In genomic region chr17:42131971-42132370, GRCh38 we compare ENCODE assay signal across 10 cellular contexts. TPM values are rescaled to one million over a fixed set of nuclear protein-coding genes. Genes with fewer than 3 reads are reported as not detected.
DNase-seq lines count a peak whose midpoint lies in the region; TF ChIP-seq lines count a peak whose summit lies in the region.
"Had no signal": no experiment of that assay in that cellular context is flagged by ENCODE, and none has a peak within 500 bp of the region (broad histone marks: within the 10 kb centered on the region; RNA-seq: fewer than 3 reads in every experiment).

No MANE protein-coding gene starts in this region.

- no peak for TF ChIP-seq POLR2A in uterus (IDR thresholded peaks at IDR 0.05)

- intact Hi-C loops in cardiac septum (cut with DNase I): no loop called here
- intact Hi-C loops in uterus (cut with DNase I; ENCODE audit: low total_unique reads): no loop called here
- intact Hi-C loops in head of caudate nucleus (cut with DNase I): no loop called here

- H3K4me3 ChIP-seq in right atrium auricular region: no peak overlapping the region
- no peak overlapping the region for H3K4me3 ChIP-seq in uterus

- H3K4me1 ChIP-seq in right atrium auricular region (peaks cover 3 to 88% of the 10 kb centered on the region in 2 donors), uterus (no peaks in the 10 kb centered on the region)

- TF ChIP-seq CTCF in right atrium auricular region (IDR thresholded peaks at IDR 0.05) (no peak), uterus (IDR thresholded peaks at IDR 0.05) (no peak)

- H3K36me3 ChIP-seq in right atrium auricular region (peaks cover 34% of the 10 kb centered on the region), uterus (no peaks in the 10 kb centered on the region)

- H3K27ac ChIP-seq in right atrium auricular region (peak overlapping the region; percentile 70 to 76), uterus (peak overlapping the region; percentile 49 to 69)

- H3K9me3 ChIP-seq in right atrium auricular region (no peaks in the 10 kb centered on the region), uterus (no peaks in the 10 kb centered on the region)

- DNase-seq in right atrium auricular region (ENCODE audit: low spot score) (no peak), cardiac septum (ENCODE audit: low spot score) (no peak), astrocyte of the hippocampus (ENCODE audit: low read depth, low spot score) (peak; percentile 56), medulla oblongata (ENCODE audit: extremely low spot score) (peak; percentile 42), uterus (no peak), head of caudate nucleus (no peak), DMS153 treated with DMSO at 0.1 percent for 48 hours (lab: John Stamatoyannopoulos, UW; ENCODE audit: unreplicated experiment) (no peak)
- DNase-seq in stimulated activated naive CD4-positive, alpha-beta T cell (lab: John Stamatoyannopoulos, UW): no peak
- DNase-seq: activated CD4-positive, CD25-positive, alpha-beta regulatory T cell treated with anti-CD3 and anti-CD28 coated beads, Interleukin-2, amount 50 U/mL, for 72 hours; hypothalamus had no signal

- H3K27me3 ChIP-seq in right atrium auricular region (no peaks in the 10 kb centered on the region), uterus (no peaks in the 10 kb centered on the region)

RNA-seq across cellular contexts. Expression of gene HSPB9, which starts 9.4 kb away (rescaled TPM):
- total RNA-seq in right atrium auricular region: not detected
- not detected for total RNA-seq in cardiac septum
- under 1 TPM in 1 of 4 donors, not detected in 3; 0.28 TPM for total RNA-seq in uterus

RNA-seq across cellular contexts. Expression of gene KAT2A, which starts 10.8 kb away (rescaled TPM):
- total RNA-seq in right atrium auricular region (10 to 100 TPM; 11.3 to 11.4 TPM), cardiac septum (17.3 TPM), uterus (10 to 100 TPM; 20.9 to 80.9 (median 39.2) TPM)

RNA-seq across cellular contexts. Expression of gene DHX58, which starts 19.5 kb away (rescaled TPM):
- total RNA-seq in right atrium auricular region (1 to 10 TPM; 3.5 to 4.3 TPM), cardiac septum (4.5 TPM), uterus (10 to 100 TPM; 12.9 to 21.3 (median 16.2) TPM)

RNA-seq across cellular contexts. Expression of gene RAB5C, which starts 22.8 kb away (rescaled TPM):
- total RNA-seq in right atrium auricular region (10 to 100 TPM; 39.9 to 92.6 TPM), cardiac septum (43.9 TPM), uterus (100 to 1,000 TPM in 1 of 4 donors, 10 to 100 TPM in 3; 51.7 to 105 (median 68.0) TPM)

RNA-seq across cellular contexts. Expression of gene ZNF385C, which starts 33.7 kb away (rescaled TPM):
- total RNA-seq in right atrium auricular region (not detected), cardiac septum (0.13 TPM), uterus (1 to 10 TPM in 1 of 4 donors, under 1 TPM in 1, not detected in 2; 0.48 to 1.0 TPM)

Comparison
In these comparisons a context has a peak if more than half of its experiments do, and no peak if none do; other contexts are left out.
1. DNase-seq: peak in astrocyte of the hippocampus (single experiment) and medulla oblongata (single experiment); none in right atrium auricular region (single experiment), cardiac septum (single experiment), uterus (0 of 2), stimulated activated naive CD4-positive, alpha-beta T cell (0 of 6), head of caudate nucleus (0 of 42) and DMS153 treated with DMSO at 0.1 percent for 48 hours (single experiment).